27 cellular contexts compared by ENCODE assay signal in the genomic region with DNA sequence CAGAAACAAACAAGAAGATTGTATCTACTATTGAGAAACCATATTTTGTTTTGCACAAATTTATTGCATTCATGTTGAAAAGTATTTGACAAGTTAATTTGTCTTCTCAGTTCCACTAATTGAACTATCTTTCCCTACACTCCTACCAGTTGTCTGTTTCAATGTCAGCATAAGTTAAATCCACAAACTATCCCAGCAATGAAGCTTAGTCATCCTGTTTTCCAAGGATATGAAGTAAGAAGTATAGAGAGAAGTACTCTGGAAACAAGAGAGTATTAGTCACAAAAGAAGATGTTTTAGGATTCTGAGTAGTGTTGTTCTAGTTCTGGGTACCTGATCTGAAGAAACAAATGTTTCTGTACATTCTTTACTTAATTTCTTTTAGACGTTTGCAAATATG.
DNase-seq lines count a peak whose midpoint lies in the region; ATAC-seq, FAIRE-seq and TF ChIP-seq lines count a peak whose summit lies in the region.
"Had no signal": no experiment of that assay in that cellular context is flagged by ENCODE, and none has a peak within 500 bp of the region (broad histone marks: within the 10 kb centered on the region; RNA-seq: fewer than 3 reads in every experiment).

No MANE protein-coding gene starts in this region.

- CTCF ChIA-PET in PC-3 (lab: Charles Lee) = interaction anchor here (0.5 kb wide), 1 partner anchor 296 kb away, joined by 3 read pairs; no protein-coding TSS in a partner anchor
- CTCF ChIA-PET in activated CD8-positive, alpha-beta T cell treated with anti-CD3 and anti-CD28 coated beads for 36 hours (lab: Charles Lee) = no interaction called here

- no peak overlapping the region for H3K4me2 ChIP-seq in PC-3 (ENCODE audit: low read length)
- H3K4me2 ChIP-seq: A549 had no signal

- no peaks in the 10 kb centered on the region for H3K27me3 Mint-ChIP-seq in activated CD8-positive, alpha-beta T cell treated with anti-CD3 and anti-CD28 coated beads for 36 hours
- H3K27me3 Mint-ChIP-seq: activated naive CD8-positive, alpha-beta T cell; naive B cell; stimulated activated naive CD8-positive, alpha-beta T cell treated with anti-CD3 and anti-CD28 coated beads, Interleukin-15, Interleukin-2, amounts not matched to agents 100 ng/mL and 50 ng/mL, for 24 hours had no signal

- no peaks in the 10 kb centered on the region for H3K4me1 Mint-ChIP-seq in activated CD8-positive, alpha-beta T cell treated with anti-CD3 and anti-CD28 coated beads for 36 hours (ENCODE audit: low read depth)
- H3K4me1 Mint-ChIP-seq: immature natural killer cell, naive B cell had no signal

- no peaks in the 10 kb centered on the region for H3K36me3 ChIP-seq in PC-3 (ENCODE audit: low read depth, low read length)
- H3K36me3 ChIP-seq in bronchial epithelial cell (ENCODE audit: control insufficient read depth, insufficient read depth, low read length) = no peaks in the 10 kb centered on the region
- H3K36me3 ChIP-seq in right atrium auricular region = no peaks in the 10 kb centered on the region
- H3K36me3 ChIP-seq: left lung, SJSA1, thyroid gland had no signal

- FAIRE-seq in bronchial epithelial cell (lab: Jason Lieb, UNC) = no peak
- FAIRE-seq: A549 had no signal

- H3K36me3 Mint-ChIP-seq in activated CD8-positive, alpha-beta T cell treated with anti-CD3 and anti-CD28 coated beads for 36 hours (ENCODE audit: low read depth) = no peaks in the 10 kb centered on the region
- H3K36me3 Mint-ChIP-seq: activated naive CD8-positive, alpha-beta T cell; CD8-positive, alpha-beta T cell; immature natural killer cell; naive B cell had no signal

- intact Hi-C loops in PC-3 (cut with micrococcal nuclease) = no loop called here
- intact Hi-C loops in activated CD8-positive, alpha-beta T cell treated with anti-CD3 and anti-CD28 coated beads for 36 hours (cut with micrococcal nuclease) = no loop called here

- ATAC-seq in PC-3 (peak; percentile 62), HG02588 (IDR thresholded peaks at IDR 0.05; ENCODE audit: unreplicated experiment) (no peak)
- ATAC-seq in activated CD8-positive, alpha-beta T cell treated with anti-CD3 and anti-CD28 coated beads for 36 hours = no peak
- ATAC-seq: A549; CD8-positive, alpha-beta T cell; foreskin keratinocyte; left lung had no signal

- no peaks in the 10 kb centered on the region for H3F3A ChIP-seq in PC-3 (ENCODE audit: low read length, unreplicated experiment)

- no peaks in the 10 kb centered on the region for H3K9me3 Mint-ChIP-seq in activated CD8-positive, alpha-beta T cell treated with anti-CD3 and anti-CD28 coated beads for 36 hours
- H3K9me3 Mint-ChIP-seq: stimulated activated naive CD8-positive, alpha-beta T cell treated with anti-CD3 and anti-CD28 coated beads, Interleukin-15, Interleukin-2, amounts not matched to agents 100 ng/mL and 50 ng/mL, for 24 hours; T-helper 1 cell treated with Interleukin-12 subunit alpha and Interleukin-12 subunit beta and Interleukin-4 antibody, amounts not matched to agents 30 μg/mL and 1 μg/mL, for 36 hours had no signal

- H3K4me3 ChIP-seq in PC-3 (ENCODE audit: low read length) (no peak overlapping the region), bronchial epithelial cell (ENCODE audit: low read depth, low read length) (no peak overlapping the region), right atrium auricular region (no peak overlapping the region)
- H3K4me3 ChIP-seq: A549, GM23248, left lung, SJSA1, skin epidermis, thyroid gland had no signal

- POLR2A ChIA-PET in PC-3 (lab: Charles Lee; ENCODE audit: unreplicated experiment) = no interaction called here
- POLR2A ChIA-PET in activated CD8-positive, alpha-beta T cell treated with anti-CD3 and anti-CD28 coated beads for 36 hours (lab: Charles Lee) = no interaction called here

- H3K9ac ChIP-seq in PC-3 (ENCODE audit: low read length) = no peak overlapping the region
- H3K9ac ChIP-seq: GM23248 had no signal

- H2AFZ ChIP-seq in PC-3 (ENCODE audit: low read length) = no peak overlapping the region
- H2AFZ ChIP-seq: GM23248 had no signal

- no peak overlapping the region for H3K4me3 Mint-ChIP-seq in activated CD8-positive, alpha-beta T cell treated with anti-CD3 and anti-CD28 coated beads for 36 hours
- H3K4me3 Mint-ChIP-seq: activated naive CD8-positive, alpha-beta T cell; CD8-positive, alpha-beta T cell; immature natural killer cell; naive B cell; stimulated activated naive CD8-positive, alpha-beta T cell treated with anti-CD3 and anti-CD28 coated beads, Interleukin-15, Interleukin-2, amounts not matched to agents 100 ng/mL and 50 ng/mL, for 24 hours; T-helper 1 cell treated with Interleukin-12 subunit alpha and Interleukin-12 subunit beta and Interleukin-4 antibody, amounts not matched to agents 30 μg/mL and 1 μg/mL, for 36 hours had no signal

- H3K27ac ChIP-seq in PC-3 (ENCODE audit: low read length) (no peak overlapping the region), right atrium auricular region (no peak overlapping the region)
- H3K27ac ChIP-seq: A549, foreskin keratinocyte, GM23248, left lung, SJSA1, skin epidermis, thyroid gland had no signal

- H3K9me3 ChIP-seq in PC-3 (ENCODE audit: low read length) (no peaks in the 10 kb centered on the region), right atrium auricular region (no peaks in the 10 kb centered on the region)
- H3K9me3 ChIP-seq: A549, left lung, SJSA1, thyroid gland had no signal

- peak; percentile 31 for DNase-seq in DMS53 (lab: John Stamatoyannopoulos, UW)
- peak; percentile 41 for DNase-seq in PC-3
- DNase-seq in bronchial epithelial cell (ENCODE audit: low read depth) = peak; percentile 16
- DNase-seq in kidney glomerular epithelial cell (lab: John Stamatoyannopoulos, UW) = peak; percentile 51
- DNase-seq in mucosa of gallbladder (ENCODE audit: low spot score) = no peak
- no peak for DNase-seq in right atrium auricular region (ENCODE audit: low spot score)
- no peak for DNase-seq in activated CD8-positive, alpha-beta T cell treated with anti-CD3 and anti-CD28 coated beads for 36 hours
- DNase-seq: activated T-cell treated with anti-CD3 and anti-CD28 coated beads for 4 hours; CD8-positive, alpha-beta T cell; cerebellar nuclear complex; GM23248; hypothalamus; immature natural killer cell; left lung; naive B cell; NCI-H1092; NCI-H1930; NCI-H526 treated with DMSO at 0.1 percent for 48 hours; thyroid gland had no signal

- H3K79me2 ChIP-seq in PC-3 (ENCODE audit: low read length) = no peaks in the 10 kb centered on the region

- H3K27ac Mint-ChIP-seq in activated CD8-positive, alpha-beta T cell treated with anti-CD3 and anti-CD28 coated beads for 36 hours = no peak overlapping the region
- H3K27ac Mint-ChIP-seq: activated naive CD8-positive, alpha-beta T cell; CD8-positive, alpha-beta T cell; immature natural killer cell; naive B cell; stimulated activated naive CD8-positive, alpha-beta T cell treated with anti-CD3 and anti-CD28 coated beads, Interleukin-15, Interleukin-2, amounts not matched to agents 100 ng/mL and 50 ng/mL, for 24 hours; T-helper 1 cell treated with Interleukin-12 subunit alpha and Interleukin-12 subunit beta and Interleukin-4 antibody, amounts not matched to agents 30 μg/mL and 1 μg/mL, for 36 hours had no signal

- H3K4me1 ChIP-seq in PC-3 (ENCODE audit: insufficient read depth, low read length) (peaks cover 22% of the 10 kb centered on the region), right atrium auricular region (no peaks in the 10 kb centered on the region)
- H3K4me1 ChIP-seq: A549, foreskin keratinocyte, left lung, SJSA1, thyroid gland had no signal

- no TSS peak for BruUV-seq in PC-3 (replicated peaks; lab: Mats Ljungman, UMichigan)

- TF ChIP-seq CTCF in PC-3 (conservative IDR thresholded peaks at IDR 0.05; ENCODE audit: low read depth, low read length) (no peak), bronchial epithelial cell (IDR thresholded peaks at IDR 0.05; ENCODE audit: insufficient read depth, low read length, severe bottlenecking) (no peak), right atrium auricular region (IDR thresholded peaks at IDR 0.05) (no peak)
- TF ChIP-seq CTCF in activated CD8-positive, alpha-beta T cell treated with anti-CD3 and anti-CD28 coated beads for 36 hours (IDR thresholded peaks at IDR 0.05) = no peak

- no peaks in the 10 kb centered on the region for H4K20me1 ChIP-seq in PC-3 (ENCODE audit: low read length)

- no peaks in the 10 kb centered on the region for H3K27me3 ChIP-seq in PC-3 (ENCODE audit: low read length)
- H3K27me3 ChIP-seq in bronchial epithelial cell (ENCODE audit: control insufficient read depth, insufficient read depth, low read length) = no peaks in the 10 kb centered on the region
- no peaks in the 10 kb centered on the region for H3K27me3 ChIP-seq in right atrium auricular region
- H3K27me3 ChIP-seq: foreskin keratinocyte, left lung, SJSA1, thyroid gland had no signal

- no peaks in the 10 kb centered on the region for H3K9me2 ChIP-seq in PC-3 (replicated peaks; ENCODE audit: low read length)

Comparison
In these comparisons a context has a peak if more than half of its experiments do, and no peak if none do; other contexts are left out.
1. DNase-seq: peak in DMS53 (single experiment), PC-3 (single experiment), bronchial epithelial cell (single experiment) and kidney glomerular epithelial cell (single experiment); none in mucosa of gallbladder (single experiment), right atrium auricular region (single experiment) and activated CD8-positive, alpha-beta T cell treated with anti-CD3 and anti-CD28 coated beads for 36 hours (single experiment).